1 cellular context compared by ENCODE assay signal in the genomic region with DNA sequence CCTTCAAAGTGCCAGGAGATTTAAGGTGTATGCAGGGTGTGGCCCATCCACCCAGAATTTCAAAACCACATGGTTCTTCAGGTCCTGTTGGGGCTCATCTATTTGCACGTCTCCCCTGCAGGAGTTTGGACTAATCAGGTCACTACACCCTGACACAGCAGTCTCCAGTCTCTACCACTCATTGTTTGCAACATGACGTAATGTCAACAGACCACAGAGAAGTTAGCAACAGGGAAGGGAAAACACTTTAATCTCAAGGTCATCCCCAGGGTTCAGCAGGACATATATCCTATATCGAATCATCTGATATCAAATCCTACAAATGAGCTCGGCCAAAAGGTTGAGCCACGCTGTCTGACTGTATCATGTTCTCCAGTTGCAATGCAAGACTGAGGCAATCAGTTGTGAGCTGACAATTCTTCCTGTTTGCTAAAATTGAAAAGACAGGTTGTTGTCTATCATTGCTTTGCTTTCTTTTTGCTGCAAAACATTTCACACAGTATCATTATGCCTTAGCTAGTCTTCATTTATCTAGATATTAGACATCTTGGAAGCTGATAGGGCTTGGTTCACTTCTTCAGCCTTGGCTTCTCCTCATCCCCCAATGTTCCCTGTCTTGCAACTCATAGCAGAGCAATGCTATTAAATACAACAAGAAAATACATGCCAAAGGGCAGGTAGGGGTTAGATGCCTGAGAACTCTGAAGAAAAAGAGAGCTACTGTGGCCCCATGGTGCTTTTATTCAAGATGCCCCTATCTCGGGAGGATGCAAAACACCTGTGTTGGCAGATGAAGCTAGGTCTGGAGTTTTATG.
TF ChIP-seq lines count a peak whose summit lies in the region.

No MANE protein-coding gene starts in this region.

TF ChIP-seq in HepG2, 621 proteins besides CTCF, POLR2A, EP300 and RAD21 (continued from another document):
- TF ChIP-seq, protein P1, sequence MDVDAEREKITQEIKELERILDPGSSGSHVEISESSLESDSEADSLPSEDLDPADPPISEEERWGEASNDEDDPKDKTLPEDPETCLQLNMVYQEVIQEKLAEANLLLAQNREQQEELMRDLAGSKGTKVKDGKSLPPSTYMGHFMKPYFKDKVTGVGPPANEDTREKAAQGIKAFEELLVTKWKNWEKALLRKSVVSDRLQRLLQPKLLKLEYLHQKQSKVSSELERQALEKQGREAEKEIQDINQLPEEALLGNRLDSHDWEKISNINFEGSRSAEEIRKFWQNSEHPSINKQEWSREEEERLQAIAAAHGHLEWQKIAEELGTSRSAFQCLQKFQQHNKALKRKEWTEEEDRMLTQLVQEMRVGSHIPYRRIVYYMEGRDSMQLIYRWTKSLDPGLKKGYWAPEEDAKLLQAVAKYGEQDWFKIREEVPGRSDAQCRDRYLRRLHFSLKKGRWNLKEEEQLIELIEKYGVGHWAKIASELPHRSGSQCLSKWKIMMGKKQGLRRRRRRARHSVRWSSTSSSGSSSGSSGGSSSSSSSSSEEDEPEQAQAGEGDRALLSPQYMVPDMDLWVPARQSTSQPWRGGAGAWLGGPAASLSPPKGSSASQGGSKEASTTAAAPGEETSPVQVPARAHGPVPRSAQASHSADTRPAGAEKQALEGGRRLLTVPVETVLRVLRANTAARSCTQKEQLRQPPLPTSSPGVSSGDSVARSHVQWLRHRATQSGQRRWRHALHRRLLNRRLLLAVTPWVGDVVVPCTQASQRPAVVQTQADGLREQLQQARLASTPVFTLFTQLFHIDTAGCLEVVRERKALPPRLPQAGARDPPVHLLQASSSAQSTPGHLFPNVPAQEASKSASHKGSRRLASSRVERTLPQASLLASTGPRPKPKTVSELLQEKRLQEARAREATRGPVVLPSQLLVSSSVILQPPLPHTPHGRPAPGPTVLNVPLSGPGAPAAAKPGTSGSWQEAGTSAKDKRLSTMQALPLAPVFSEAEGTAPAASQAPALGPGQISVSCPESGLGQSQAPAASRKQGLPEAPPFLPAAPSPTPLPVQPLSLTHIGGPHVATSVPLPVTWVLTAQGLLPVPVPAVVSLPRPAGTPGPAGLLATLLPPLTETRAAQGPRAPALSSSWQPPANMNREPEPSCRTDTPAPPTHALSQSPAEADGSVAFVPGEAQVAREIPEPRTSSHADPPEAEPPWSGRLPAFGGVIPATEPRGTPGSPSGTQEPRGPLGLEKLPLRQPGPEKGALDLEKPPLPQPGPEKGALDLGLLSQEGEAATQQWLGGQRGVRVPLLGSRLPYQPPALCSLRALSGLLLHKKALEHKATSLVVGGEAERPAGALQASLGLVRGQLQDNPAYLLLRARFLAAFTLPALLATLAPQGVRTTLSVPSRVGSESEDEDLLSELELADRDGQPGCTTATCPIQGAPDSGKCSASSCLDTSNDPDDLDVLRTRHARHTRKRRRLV (CRISPR knock-in tag; IDR thresholded peaks at IDR 0.05), result no peak
- TF ChIP-seq, protein P2, sequence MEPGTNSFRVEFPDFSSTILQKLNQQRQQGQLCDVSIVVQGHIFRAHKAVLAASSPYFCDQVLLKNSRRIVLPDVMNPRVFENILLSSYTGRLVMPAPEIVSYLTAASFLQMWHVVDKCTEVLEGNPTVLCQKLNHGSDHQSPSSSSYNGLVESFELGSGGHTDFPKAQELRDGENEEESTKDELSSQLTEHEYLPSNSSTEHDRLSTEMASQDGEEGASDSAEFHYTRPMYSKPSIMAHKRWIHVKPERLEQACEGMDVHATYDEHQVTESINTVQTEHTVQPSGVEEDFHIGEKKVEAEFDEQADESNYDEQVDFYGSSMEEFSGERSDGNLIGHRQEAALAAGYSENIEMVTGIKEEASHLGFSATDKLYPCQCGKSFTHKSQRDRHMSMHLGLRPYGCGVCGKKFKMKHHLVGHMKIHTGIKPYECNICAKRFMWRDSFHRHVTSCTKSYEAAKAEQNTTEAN (CRISPR knock-in tag; conservative IDR thresholded peaks at IDR 0.05), result no peak; the same call in 1 of the 2 replicates
- TF ChIP-seq, protein P3, sequence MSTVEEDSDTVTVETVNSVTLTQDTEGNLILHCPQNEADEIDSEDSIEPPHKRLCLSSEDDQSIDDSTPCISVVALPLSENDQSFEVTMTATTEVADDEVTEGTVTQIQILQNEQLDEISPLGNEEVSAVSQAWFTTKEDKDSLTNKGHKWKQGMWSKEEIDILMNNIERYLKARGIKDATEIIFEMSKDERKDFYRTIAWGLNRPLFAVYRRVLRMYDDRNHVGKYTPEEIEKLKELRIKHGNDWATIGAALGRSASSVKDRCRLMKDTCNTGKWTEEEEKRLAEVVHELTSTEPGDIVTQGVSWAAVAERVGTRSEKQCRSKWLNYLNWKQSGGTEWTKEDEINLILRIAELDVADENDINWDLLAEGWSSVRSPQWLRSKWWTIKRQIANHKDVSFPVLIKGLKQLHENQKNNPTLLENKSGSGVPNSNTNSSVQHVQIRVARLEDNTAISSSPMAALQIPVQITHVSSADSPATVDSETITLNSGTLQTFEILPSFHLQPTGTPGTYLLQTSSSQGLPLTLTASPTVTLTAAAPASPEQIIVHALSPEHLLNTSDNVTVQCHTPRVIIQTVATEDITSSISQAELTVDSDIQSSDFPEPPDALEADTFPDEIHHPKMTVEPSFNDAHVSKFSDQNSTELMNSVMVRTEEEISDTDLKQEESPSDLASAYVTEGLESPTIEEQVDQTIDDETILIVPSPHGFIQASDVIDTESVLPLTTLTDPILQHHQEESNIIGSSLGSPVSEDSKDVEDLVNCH (CRISPR knock-in tag; IDR thresholded peaks at IDR 0.05), result no peak
- TF ChIP-seq HDAC2 (CRISPR knock-in tag; IDR thresholded peaks at IDR 0.05) (peak; percentile 69), ZNF264 (CRISPR knock-in tag; IDR thresholded peaks at IDR 0.05) (0 out of 2 replicates have a peak, but pooled peaks have one; percentile 21), NFYC (CRISPR knock-in tag; IDR thresholded peaks at IDR 0.05) (no peak), HIVEP1 (CRISPR knock-in tag; IDR thresholded peaks at IDR 0.05) (no peak), ZNF317 (CRISPR knock-in tag; IDR thresholded peaks at IDR 0.05) (no peak), ZNF441 (CRISPR knock-in tag; IDR thresholded peaks at IDR 0.05; ENCODE audit: borderline replicate concordance) (peak; percentile 38; the same call in 1 of the 2 replicates), ZMYM2 (CRISPR knock-in tag; IDR thresholded peaks at IDR 0.05) (no peak), SYNCRIP (IDR thresholded peaks at IDR 0.05; ENCODE audit: insufficient read depth, low read depth, low read length) (no peak), RBM39 (IDR thresholded peaks at IDR 0.05; ENCODE audit: low read depth, low read length, poor library complexity, severe bottlenecking) (no peak), ZNF30 (CRISPR knock-in tag; IDR thresholded peaks at IDR 0.05) (no peak)
- TF ChIP-seq, protein P4, sequence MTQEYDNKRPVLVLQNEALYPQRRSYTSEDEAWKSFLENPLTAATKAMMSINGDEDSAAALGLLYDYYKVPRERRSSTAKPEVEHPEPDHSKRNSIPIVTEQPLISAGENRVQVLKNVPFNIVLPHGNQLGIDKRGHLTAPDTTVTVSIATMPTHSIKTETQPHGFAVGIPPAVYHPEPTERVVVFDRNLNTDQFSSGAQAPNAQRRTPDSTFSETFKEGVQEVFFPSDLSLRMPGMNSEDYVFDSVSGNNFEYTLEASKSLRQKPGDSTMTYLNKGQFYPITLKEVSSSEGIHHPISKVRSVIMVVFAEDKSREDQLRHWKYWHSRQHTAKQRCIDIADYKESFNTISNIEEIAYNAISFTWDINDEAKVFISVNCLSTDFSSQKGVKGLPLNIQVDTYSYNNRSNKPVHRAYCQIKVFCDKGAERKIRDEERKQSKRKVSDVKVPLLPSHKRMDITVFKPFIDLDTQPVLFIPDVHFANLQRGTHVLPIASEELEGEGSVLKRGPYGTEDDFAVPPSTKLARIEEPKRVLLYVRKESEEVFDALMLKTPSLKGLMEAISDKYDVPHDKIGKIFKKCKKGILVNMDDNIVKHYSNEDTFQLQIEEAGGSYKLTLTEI (CRISPR knock-in tag; conservative IDR thresholded peaks at IDR 0.05), result no peak
- TF ChIP-seq, protein P5, sequence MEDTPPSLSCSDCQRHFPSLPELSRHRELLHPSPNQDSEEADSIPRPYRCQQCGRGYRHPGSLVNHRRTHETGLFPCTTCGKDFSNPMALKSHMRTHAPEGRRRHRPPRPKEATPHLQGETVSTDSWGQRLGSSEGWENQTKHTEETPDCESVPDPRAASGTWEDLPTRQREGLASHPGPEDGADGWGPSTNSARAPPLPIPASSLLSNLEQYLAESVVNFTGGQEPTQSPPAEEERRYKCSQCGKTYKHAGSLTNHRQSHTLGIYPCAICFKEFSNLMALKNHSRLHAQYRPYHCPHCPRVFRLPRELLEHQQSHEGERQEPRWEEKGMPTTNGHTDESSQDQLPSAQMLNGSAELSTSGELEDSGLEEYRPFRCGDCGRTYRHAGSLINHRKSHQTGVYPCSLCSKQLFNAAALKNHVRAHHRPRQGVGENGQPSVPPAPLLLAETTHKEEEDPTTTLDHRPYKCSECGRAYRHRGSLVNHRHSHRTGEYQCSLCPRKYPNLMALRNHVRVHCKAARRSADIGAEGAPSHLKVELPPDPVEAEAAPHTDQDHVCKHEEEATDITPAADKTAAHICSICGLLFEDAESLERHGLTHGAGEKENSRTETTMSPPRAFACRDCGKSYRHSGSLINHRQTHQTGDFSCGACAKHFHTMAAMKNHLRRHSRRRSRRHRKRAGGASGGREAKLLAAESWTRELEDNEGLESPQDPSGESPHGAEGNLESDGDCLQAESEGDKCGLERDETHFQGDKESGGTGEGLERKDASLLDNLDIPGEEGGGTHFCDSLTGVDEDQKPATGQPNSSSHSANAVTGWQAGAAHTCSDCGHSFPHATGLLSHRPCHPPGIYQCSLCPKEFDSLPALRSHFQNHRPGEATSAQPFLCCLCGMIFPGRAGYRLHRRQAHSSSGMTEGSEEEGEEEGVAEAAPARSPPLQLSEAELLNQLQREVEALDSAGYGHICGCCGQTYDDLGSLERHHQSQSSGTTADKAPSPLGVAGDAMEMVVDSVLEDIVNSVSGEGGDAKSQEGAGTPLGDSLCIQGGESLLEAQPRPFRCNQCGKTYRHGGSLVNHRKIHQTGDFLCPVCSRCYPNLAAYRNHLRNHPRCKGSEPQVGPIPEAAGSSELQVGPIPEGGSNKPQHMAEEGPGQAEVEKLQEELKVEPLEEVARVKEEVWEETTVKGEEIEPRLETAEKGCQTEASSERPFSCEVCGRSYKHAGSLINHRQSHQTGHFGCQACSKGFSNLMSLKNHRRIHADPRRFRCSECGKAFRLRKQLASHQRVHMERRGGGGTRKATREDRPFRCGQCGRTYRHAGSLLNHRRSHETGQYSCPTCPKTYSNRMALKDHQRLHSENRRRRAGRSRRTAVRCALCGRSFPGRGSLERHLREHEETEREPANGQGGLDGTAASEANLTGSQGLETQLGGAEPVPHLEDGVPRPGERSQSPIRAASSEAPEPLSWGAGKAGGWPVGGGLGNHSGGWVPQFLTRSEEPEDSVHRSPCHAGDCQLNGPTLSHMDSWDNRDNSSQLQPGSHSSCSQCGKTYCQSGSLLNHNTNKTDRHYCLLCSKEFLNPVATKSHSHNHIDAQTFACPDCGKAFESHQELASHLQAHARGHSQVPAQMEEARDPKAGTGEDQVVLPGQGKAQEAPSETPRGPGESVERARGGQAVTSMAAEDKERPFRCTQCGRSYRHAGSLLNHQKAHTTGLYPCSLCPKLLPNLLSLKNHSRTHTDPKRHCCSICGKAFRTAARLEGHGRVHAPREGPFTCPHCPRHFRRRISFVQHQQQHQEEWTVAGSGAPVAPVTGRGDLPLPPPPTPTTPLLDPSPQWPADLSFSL (CRISPR knock-in tag; IDR thresholded peaks at IDR 0.05), result no peak
